Comparison of ENCODE assay signal across 2 cellular contexts in genomic region chr6:43877463-43878126, GRCh38.
TF ChIP-seq lines count a peak whose summit lies in the region.

No MANE protein-coding gene starts in this region.

TF ChIP-seq in GM23338, 12 proteins besides CTCF, POLR2A, EP300 and RAD21 (continued from another document):
- TF ChIP-seq, protein P1, sequence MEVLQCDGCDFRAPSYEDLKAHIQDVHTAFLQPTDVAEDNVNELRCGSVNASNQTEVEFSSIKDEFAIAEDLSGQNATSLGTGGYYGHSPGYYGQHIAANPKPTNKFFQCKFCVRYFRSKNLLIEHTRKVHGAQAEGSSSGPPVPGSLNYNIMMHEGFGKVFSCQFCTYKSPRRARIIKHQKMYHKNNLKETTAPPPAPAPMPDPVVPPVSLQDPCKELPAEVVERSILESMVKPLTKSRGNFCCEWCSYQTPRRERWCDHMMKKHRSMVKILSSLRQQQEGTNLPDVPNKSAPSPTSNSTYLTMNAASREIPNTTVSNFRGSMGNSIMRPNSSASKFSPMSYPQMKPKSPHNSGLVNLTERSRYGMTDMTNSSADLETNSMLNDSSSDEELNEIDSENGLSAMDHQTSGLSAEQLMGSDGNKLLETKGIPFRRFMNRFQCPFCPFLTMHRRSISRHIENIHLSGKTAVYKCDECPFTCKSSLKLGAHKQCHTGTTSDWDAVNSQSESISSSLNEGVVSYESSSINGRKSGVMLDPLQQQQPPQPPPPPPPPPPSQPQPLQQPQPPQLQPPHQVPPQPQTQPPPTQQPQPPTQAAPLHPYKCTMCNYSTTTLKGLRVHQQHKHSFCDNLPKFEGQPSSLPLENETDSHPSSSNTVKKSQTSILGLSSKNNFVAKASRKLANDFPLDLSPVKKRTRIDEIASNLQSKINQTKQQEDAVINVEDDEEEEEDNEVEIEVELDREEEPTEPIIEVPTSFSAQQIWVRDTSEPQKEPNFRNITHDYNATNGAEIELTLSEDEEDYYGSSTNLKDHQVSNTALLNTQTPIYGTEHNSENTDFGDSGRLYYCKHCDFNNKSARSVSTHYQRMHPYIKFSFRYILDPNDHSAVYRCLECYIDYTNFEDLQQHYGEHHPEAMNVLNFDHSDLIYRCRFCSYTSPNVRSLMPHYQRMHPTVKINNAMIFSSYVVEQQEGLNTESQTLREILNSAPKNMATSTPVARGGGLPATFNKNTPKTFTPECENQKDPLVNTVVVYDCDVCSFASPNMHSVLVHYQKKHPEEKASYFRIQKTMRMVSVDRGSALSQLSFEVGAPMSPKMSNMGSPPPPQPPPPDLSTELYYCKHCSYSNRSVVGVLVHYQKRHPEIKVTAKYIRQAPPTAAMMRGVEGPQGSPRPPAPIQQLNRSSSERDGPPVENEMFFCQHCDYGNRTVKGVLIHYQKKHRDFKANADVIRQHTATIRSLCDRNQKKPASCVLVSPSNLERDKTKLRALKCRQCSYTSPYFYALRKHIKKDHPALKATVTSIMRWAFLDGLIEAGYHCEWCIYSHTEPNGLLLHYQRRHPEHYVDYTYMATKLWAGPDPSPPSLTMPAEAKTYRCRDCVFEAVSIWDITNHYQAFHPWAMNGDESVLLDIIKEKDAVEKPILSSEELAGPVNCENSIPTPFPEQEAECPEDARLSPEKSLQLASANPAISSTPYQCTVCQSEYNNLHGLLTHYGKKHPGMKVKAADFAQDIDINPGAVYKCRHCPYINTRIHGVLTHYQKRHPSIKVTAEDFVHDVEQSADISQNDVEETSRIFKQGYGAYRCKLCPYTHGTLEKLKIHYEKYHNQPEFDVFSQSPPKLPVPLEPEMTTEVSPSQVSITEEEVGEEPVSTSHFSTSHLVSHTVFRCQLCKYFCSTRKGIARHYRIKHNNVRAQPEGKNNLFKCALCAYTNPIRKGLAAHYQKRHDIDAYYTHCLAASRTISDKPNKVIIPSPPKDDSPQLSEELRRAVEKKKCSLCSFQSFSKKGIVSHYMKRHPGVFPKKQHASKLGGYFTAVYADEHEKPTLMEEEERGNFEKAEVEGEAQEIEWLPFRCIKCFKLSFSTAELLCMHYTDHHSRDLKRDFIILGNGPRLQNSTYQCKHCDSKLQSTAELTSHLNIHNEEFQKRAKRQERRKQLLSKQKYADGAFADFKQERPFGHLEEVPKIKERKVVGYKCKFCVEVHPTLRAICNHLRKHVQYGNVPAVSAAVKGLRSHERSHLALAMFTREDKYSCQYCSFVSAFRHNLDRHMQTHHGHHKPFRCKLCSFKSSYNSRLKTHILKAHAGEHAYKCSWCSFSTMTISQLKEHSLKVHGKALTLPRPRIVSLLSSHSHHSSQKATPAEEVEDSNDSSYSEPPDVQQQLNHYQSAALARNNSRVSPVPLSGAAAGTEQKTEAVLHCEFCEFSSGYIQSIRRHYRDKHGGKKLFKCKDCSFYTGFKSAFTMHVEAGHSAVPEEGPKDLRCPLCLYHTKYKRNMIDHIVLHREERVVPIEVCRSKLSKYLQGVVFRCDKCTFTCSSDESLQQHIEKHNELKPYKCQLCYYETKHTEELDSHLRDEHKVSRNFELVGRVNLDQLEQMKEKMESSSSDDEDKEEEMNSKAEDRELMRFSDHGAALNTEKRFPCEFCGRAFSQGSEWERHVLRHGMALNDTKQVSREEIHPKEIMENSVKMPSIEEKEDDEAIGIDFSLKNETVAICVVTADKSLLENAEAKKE (CRISPR knock-in tag; IDR thresholded peaks at IDR 0.05) = no peak
- no peak for TF ChIP-seq POLR2AphosphoS5 (IDR thresholded peaks at IDR 0.05; ENCODE audit: low read depth)
- TF ChIP-seq EZH2phosphoT487 (IDR thresholded peaks at IDR 0.05; ENCODE audit: unreplicated experiment) = no peak

TF ChIP-seq in K562, 482 proteins besides CTCF, POLR2A, EP300 and RAD21 (continued from another document and continues in another):
- TF ChIP-seq, protein P2, sequence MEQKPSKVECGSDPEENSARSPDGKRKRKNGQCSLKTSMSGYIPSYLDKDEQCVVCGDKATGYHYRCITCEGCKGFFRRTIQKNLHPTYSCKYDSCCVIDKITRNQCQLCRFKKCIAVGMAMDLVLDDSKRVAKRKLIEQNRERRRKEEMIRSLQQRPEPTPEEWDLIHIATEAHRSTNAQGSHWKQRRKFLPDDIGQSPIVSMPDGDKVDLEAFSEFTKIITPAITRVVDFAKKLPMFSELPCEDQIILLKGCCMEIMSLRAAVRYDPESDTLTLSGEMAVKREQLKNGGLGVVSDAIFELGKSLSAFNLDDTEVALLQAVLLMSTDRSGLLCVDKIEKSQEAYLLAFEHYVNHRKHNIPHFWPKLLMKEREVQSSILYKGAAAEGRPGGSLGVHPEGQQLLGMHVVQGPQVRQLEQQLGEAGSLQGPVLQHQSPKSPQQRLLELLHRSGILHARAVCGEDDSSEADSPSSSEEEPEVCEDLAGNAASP (IDR thresholded peaks at IDR 0.05) = no peak
- TF ChIP-seq ZNF24 (IDR thresholded peaks at IDR 0.05) (no peak), MLX (CRISPR knock-in tag; conservative IDR thresholded peaks at IDR 0.05) (no peak), NR2C1 (IDR thresholded peaks at IDR 0.05) (no peak), NR2C1 (tag; IDR thresholded peaks at IDR 0.05) (peak; percentile 53; the same call in 1 of the 2 replicates), FOXK2 (conservative IDR thresholded peaks at IDR 0.05 in 1 of 2, IDR thresholded peaks at IDR 0.05 in 1 of 2; ENCODE audit: low read depth in 2 of 2) (peak in 1 of 2 experiments; percentile 73; a peak in 1 of 4 replicates), PRPF4 (IDR thresholded peaks at IDR 0.05; ENCODE audit: insufficient read depth, low read depth, low read length, poor library complexity, severe bottlenecking) (no peak), E2F5 (CRISPR knock-in tag; IDR thresholded peaks at IDR 0.05) (no peak), XRCC5 (IDR thresholded peaks at IDR 0.05; ENCODE audit: low read depth, low read length) (no peak), CREM (IDR thresholded peaks at IDR 0.05; ENCODE audit: low read depth) (no peak), FOXA3 (CRISPR knock-in tag; conservative IDR thresholded peaks at IDR 0.05 in 1 of 2, IDR thresholded peaks at IDR 0.05 in 1 of 2) (0 out of 4 replicates have a peak, but pooled peaks of 1 of the 2 experiments have one; percentile 19), NFATC3 (IDR thresholded peaks at IDR 0.05) (no peak), HEY1 (CRISPR knock-in tag; IDR thresholded peaks at IDR 0.05; ENCODE audit: borderline replicate concordance) (no peak), JUN (IDR thresholded peaks at IDR 0.05; ENCODE audit: borderline replicate concordance, low read depth, low read length) (no peak), JUN (CRISPR knock-in tag; IDR thresholded peaks at IDR 0.05; ENCODE audit: borderline replicate concordance) (no peak), NCOA6 (IDR thresholded peaks at IDR 0.05) (no peak), EHMT2 (IDR thresholded peaks at IDR 0.05) (0 out of 2 replicates have a peak, but pooled peaks have one; percentile 16), ZNF766 (CRISPR knock-in tag; conservative IDR thresholded peaks at IDR 0.05) (peak; percentile 19; the same call in 1 of the 2 replicates), DMBX1 (CRISPR knock-in tag; IDR thresholded peaks at IDR 0.05; ENCODE audit: borderline replicate concordance) (no peak), ZBTB43 (CRISPR knock-in tag; IDR thresholded peaks at IDR 0.05) (no peak), ZBTB8A (IDR thresholded peaks at IDR 0.05; ENCODE audit: partially characterized antibody) (no peak), PYGO2 (tag; IDR thresholded peaks at IDR 0.05) (no peak), POLR2G (IDR thresholded peaks at IDR 0.05; ENCODE audit: low read depth, low read length) (peak; percentile 35; the same call in 1 of the 2 replicates), TCFL5 (CRISPR knock-in tag; conservative IDR thresholded peaks at IDR 0.05) (no peak), POLR3A (IDR thresholded peaks at IDR 0.05; ENCODE audit: borderline replicate concordance, extremely low read depth, insufficient read depth, insufficient read length) (no peak), MIER1 (IDR thresholded peaks at IDR 0.05; ENCODE audit: low read depth) (no peak), SMARCA4 (IDR thresholded peaks at IDR 0.05) (0 out of 2 replicates have a peak, but pooled peaks have one; percentile 51), HMBOX1 (IDR thresholded peaks at IDR 0.05) (no peak), CREB3L1 (IDR thresholded peaks at IDR 0.05; ENCODE audit: borderline replicate concordance, low read depth) (no peak), MAFF (IDR thresholded peaks at IDR 0.05; ENCODE audit: low read length) (no peak), POLR2B (IDR thresholded peaks at IDR 0.05; ENCODE audit: low read depth, partially characterized antibody) (no peak), ZBTB7A (IDR thresholded peaks at IDR 0.05; ENCODE audit: borderline replicate concordance, control insufficient read depth, low read depth, low read length) (peak; percentile 46; the same call in 1 of the 2 replicates), NR1H2 (CRISPR knock-in tag; IDR thresholded peaks at IDR 0.05) (no peak)
- TF ChIP-seq, protein P3, sequence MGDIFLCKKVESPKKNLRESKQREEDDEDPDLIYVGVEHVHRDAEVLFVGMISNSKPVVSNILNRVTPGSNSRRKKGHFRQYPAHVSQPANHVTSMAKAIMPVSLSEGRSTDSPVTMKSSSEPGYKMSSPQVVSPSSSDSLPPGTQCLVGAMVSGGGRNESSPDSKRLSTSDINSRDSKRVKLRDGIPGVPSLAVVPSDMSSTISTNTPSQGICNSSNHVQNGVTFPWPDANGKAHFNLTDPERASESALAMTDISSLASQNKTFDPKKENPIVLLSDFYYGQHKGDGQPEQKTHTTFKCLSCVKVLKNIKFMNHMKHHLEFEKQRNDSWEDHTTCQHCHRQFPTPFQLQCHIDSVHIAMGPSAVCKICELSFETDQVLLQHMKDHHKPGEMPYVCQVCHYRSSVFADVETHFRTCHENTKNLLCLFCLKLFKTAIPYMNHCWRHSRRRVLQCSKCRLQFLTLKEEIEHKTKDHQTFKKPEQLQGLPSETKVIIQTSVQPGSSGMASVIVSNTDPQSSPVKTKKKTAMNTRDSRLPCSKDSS (IDR thresholded peaks at IDR 0.05; ENCODE audit: low read depth, partially characterized antibody) = no peak
- TF ChIP-seq, protein P4, sequence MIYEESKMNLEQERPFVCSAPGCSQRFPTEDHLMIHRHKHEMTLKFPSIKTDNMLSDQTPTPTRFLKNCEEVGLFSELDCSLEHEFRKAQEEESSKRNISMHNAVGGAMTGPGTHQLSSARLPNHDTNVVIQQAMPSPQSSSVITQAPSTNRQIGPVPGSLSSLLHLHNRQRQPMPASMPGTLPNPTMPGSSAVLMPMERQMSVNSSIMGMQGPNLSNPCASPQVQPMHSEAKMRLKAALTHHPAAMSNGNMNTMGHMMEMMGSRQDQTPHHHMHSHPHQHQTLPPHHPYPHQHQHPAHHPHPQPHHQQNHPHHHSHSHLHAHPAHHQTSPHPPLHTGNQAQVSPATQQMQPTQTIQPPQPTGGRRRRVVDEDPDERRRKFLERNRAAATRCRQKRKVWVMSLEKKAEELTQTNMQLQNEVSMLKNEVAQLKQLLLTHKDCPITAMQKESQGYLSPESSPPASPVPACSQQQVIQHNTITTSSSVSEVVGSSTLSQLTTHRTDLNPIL (CRISPR knock-in tag; IDR thresholded peaks at IDR 0.05) = no peak
- TF ChIP-seq, protein P5, sequence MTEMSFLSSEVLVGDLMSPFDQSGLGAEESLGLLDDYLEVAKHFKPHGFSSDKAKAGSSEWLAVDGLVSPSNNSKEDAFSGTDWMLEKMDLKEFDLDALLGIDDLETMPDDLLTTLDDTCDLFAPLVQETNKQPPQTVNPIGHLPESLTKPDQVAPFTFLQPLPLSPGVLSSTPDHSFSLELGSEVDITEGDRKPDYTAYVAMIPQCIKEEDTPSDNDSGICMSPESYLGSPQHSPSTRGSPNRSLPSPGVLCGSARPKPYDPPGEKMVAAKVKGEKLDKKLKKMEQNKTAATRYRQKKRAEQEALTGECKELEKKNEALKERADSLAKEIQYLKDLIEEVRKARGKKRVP (CRISPR knock-in tag; IDR thresholded peaks at IDR 0.05) = no peak
- TF ChIP-seq, protein P6, sequence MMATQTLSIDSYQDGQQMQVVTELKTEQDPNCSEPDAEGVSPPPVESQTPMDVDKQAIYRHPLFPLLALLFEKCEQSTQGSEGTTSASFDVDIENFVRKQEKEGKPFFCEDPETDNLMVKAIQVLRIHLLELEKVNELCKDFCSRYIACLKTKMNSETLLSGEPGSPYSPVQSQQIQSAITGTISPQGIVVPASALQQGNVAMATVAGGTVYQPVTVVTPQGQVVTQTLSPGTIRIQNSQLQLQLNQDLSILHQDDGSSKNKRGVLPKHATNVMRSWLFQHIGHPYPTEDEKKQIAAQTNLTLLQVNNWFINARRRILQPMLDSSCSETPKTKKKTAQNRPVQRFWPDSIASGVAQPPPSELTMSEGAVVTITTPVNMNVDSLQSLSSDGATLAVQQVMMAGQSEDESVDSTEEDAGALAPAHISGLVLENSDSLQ (IDR thresholded peaks at IDR 0.05) = no peak
